21 cellular contexts compared by ENCODE assay signal in the genomic region with DNA sequence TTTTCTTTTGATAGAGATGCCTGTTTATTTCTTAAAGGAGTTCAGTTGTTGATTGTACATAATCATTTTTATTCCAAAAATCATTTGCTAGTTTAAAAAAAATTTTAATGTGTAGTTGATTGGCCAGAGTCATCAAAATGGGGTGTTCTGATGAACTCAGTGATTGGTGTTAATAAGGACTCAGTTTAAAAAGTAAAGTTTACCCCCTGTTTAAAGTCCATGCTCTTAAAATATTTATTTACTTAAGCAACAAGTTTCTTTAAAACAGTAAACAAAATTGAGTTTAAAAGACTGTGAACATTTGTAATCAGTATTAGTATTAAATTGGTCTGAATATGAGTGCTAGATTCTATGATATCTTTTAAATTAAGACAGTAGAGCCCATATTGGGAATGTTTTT.
"Had no signal": no experiment of that assay in that cellular context is flagged by ENCODE, and none has a peak within 500 bp of the region (broad histone marks: within the 10 kb centered on the region; RNA-seq: fewer than 3 reads in every experiment).

No MANE protein-coding gene starts in this region.

- DNase-seq: dermis blood vessel endothelial cell; esophagus squamous epithelium; foreskin fibroblast; head of caudate nucleus; lower lobe of right lung; mesenchymal stem cell; midbrain; nucleus accumbens; retina; stimulated activated CD4-positive, alpha-beta T cell treated with anti-CD3 and anti-CD28 coated beads, Interleukin-2, amount 100 ng/mL, for 48 hours; stimulated activated naive CD4-positive, alpha-beta T cell treated with Interleukin-2 at 50 U/mL for 16 hours; thyroid gland had no signal

- H2AFZ ChIP-seq: hepatocyte, neural progenitor cell, parathyroid adenoma had no signal

- H3K9ac ChIP-seq: neural progenitor cell, parathyroid adenoma had no signal

- H3K4me3 ChIP-seq: esophagus squamous epithelium, hepatocyte, lower lobe of right lung, neural progenitor cell, prostate gland, smooth muscle cell, suprapubic skin, thyroid gland had no signal

- H3K27me3 ChIP-seq: esophagus squamous epithelium, hepatocyte, neural progenitor cell, suprapubic skin, thyroid gland had no signal

- H3K9me3 ChIP-seq: esophagus squamous epithelium, lower lobe of right lung, prostate gland, suprapubic skin, thyroid gland had no signal

- ATAC-seq: lower lobe of right lung; natural killer cell treated with Interleukin-12 subunit alpha and Interleukin-12 subunit beta and Interleukin-15 and Interleukin-18, amount 100 ng/mL, for 72 hours had no signal

- H3K4me2 ChIP-seq: hepatocyte, neural progenitor cell, smooth muscle cell had no signal

- H3K27ac ChIP-seq: esophagus squamous epithelium, hepatocyte, lower lobe of right lung, neural progenitor cell, parathyroid adenoma, prostate gland, suprapubic skin, thyroid gland had no signal

- H3K36me3 ChIP-seq: esophagus squamous epithelium, lower lobe of right lung, prostate gland, suprapubic skin, thyroid gland had no signal

- FAIRE-seq: colon, urothelium cell line had no signal
